22 cellular contexts compared by ENCODE assay signal in the genomic region with DNA sequence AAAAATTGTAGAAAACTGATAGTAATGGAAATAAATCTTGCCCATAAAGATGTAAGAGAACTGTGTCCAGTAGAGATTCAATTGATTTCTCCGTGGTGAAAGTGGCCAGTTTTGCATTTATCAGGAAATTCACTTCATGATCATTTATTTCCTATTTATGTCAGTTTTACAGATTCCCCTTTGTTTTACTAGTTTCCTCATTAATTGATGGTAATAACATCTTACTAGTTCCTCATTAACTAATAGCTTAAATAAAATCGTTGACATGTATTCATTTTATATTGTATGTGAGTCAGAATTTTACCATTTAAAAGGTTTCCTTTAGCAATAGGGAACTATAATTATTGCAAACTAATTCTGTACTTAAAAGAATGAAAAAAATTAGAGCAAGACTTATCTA.
DNase-seq lines count a peak whose midpoint lies in the region; ATAC-seq, FAIRE-seq and TF ChIP-seq lines count a peak whose summit lies in the region.
"Had no signal": no experiment of that assay in that cellular context is flagged by ENCODE, and none has a peak within 500 bp of the region (broad histone marks: within the 10 kb centered on the region; RNA-seq: fewer than 3 reads in every experiment).

No MANE protein-coding gene starts in this region.

- H3K27ac Mint-ChIP-seq in endodermal cell = no peak overlapping the region
- H3K27ac Mint-ChIP-seq: B cell; CD4-positive, alpha-beta T cell; CD8-positive, alpha-beta T cell had no signal

- H3K9me3 ChIP-seq in HCT116 (ENCODE audit: control insufficient read depth in 1 of 2, insufficient read depth in 1 of 2, low read depth in 1 of 2, low read length in 2 of 2) = no peaks in the 10 kb centered on the region
- no peaks in the 10 kb centered on the region for H3K9me3 ChIP-seq in K562 (replicated peaks; ENCODE audit: control insufficient read depth, insufficient read depth, low read depth, low read length)
- peaks cover 8% of the 10 kb centered on the region for H3K9me3 ChIP-seq in endodermal cell (ENCODE audit: control insufficient read depth, low read length)
- no peaks in the 10 kb centered on the region for H3K9me3 ChIP-seq in Karpas-422 (ENCODE audit: low read length)

- RAD21 ChIA-PET in HCT116 (lab: Charles Lee; ENCODE audit: low non-redundant PET in 1 of 2, low total read pairs in 2 of 2, uncharacterized antibody in 2 of 2, unreplicated experiment in 2 of 2) = no interaction called here

- no peak overlapping the region for H3K9ac ChIP-seq in HCT116 (ENCODE audit: low read length)
- no peak overlapping the region for H3K9ac ChIP-seq in K562 (ENCODE audit: insufficient read depth in 1 of 2, low read depth in 2 of 2, low read length in 2 of 2)
- H3K9ac ChIP-seq in endodermal cell (ENCODE audit: extremely low read depth, low read length, poor library complexity, severe bottlenecking) = no peak overlapping the region
- H3K9ac ChIP-seq in Karpas-422 (ENCODE audit: low read length) = no peak overlapping the region
- H3K9ac ChIP-seq: BLaER1 treated with 17β-estradiol and CSF1 and Interleukin-3, amounts not matched to agents 10 nM and 100 nM had no signal

- no peak for TF ChIP-seq EP300 in K562 (IDR thresholded peaks at IDR 0.05; ENCODE audit: low read length)

- H3K27me3 ChIP-seq in HCT116 (ENCODE audit: insufficient read depth, low read length) (no peaks in the 10 kb centered on the region), K562 (ENCODE audit: control insufficient read depth in 2 of 2, insufficient read depth in 2 of 2, low read length in 2 of 2) (no peaks in the 10 kb centered on the region), endodermal cell (ENCODE audit: control insufficient read depth, insufficient read depth, low read length, poor library complexity, severe bottlenecking) (no peaks in the 10 kb centered on the region), Karpas-422 (ENCODE audit: low read length) (no peaks in the 10 kb centered on the region)
- H3K27me3 ChIP-seq: BLaER1 treated with 17β-estradiol and CSF1 and Interleukin-3, amounts not matched to agents 10 nM and 100 nM had no signal

- H4K20me1 ChIP-seq in HCT116 (ENCODE audit: insufficient read depth) = no peaks in the 10 kb centered on the region
- no peaks in the 10 kb centered on the region for H4K20me1 ChIP-seq in K562 (replicated peaks; ENCODE audit: control insufficient read depth, insufficient read depth, low read length)
- no peaks in the 10 kb centered on the region for H4K20me1 ChIP-seq in Karpas-422 (ENCODE audit: insufficient read depth, low read depth, low read length)
- H4K20me1 ChIP-seq: BLaER1 treated with 17β-estradiol and CSF1 and Interleukin-3, amounts not matched to agents 10 nM and 100 nM had no signal

- H3K4me1 ChIP-seq in HCT116 (ENCODE audit: control insufficient read depth in 1 of 2, insufficient read depth in 2 of 2, low read length in 2 of 2) = peaks cover 0 to 8% of the 10 kb centered on the region in 2 experiments; a peak in 3 of 4 replicates
- peaks cover 0 to 6% of the 10 kb centered on the region in 2 experiments; a peak in 3 of 5 replicates for H3K4me1 ChIP-seq in K562 (replicated peaks in 1 of 2; ENCODE audit: control insufficient read depth in 2 of 2, insufficient read depth in 2 of 2, low read length in 2 of 2)
- peaks cover 15% of the 10 kb centered on the region for H3K4me1 ChIP-seq in endodermal cell (ENCODE audit: control insufficient read depth, insufficient read depth, low read length)
- H3K4me1 ChIP-seq in Karpas-422 (ENCODE audit: low read length) = 0 out of 2 replicates have a peak, but pooled peaks cover 2% of the 10 kb centered on the region

- H3K79me2 ChIP-seq in HCT116 (ENCODE audit: insufficient read depth, low read length) (no peaks in the 10 kb centered on the region), K562 (ENCODE audit: control insufficient read depth, insufficient read depth, low read length) (no peaks in the 10 kb centered on the region), Karpas-422 (ENCODE audit: low read length) (no peaks in the 10 kb centered on the region)

- H3K36me3 Mint-ChIP-seq in endodermal cell (ENCODE audit: low read depth) = no peaks in the 10 kb centered on the region
- H3K36me3 Mint-ChIP-seq: CD8-positive, alpha-beta T cell had no signal

- H3K9me2 ChIP-seq in HCT116 (ENCODE audit: insufficient read depth) (no peaks in the 10 kb centered on the region), Karpas-422 (replicated peaks; ENCODE audit: insufficient read depth, low read length) (no peaks in the 10 kb centered on the region)

- H3K9me1 ChIP-seq in K562 (ENCODE audit: control insufficient read depth, insufficient read depth, low read length) = no peaks in the 10 kb centered on the region

- no peak for FAIRE-seq in K562 (lab: Jason Lieb, UNC)
- FAIRE-seq: A549, D721Med, G401.6, GM12891, GM19239 had no signal

- BruUV-seq in HCT116 (replicated peaks; lab: Mats Ljungman, UMichigan) (no TSS peak), K562 (replicated peaks; lab: Mats Ljungman, UMichigan) (no TSS peak)

- H2AFZ ChIP-seq in HCT116 (ENCODE audit: low read depth, low read length, poor library complexity, severe bottlenecking) (peak overlapping the region; percentile 23), K562 (ENCODE audit: low read depth, low read length) (no peak overlapping the region), Karpas-422 (ENCODE audit: low read length) (no peak overlapping the region)

- TF ChIP-seq CTCF in HCT116 (IDR thresholded peaks at IDR 0.05 in 2 of 3, conservative IDR thresholded peaks at IDR 0.05 in 1 of 3; ENCODE audit: borderline replicate concordance in 1 of 3, insufficient read depth in 1 of 3, low read depth in 2 of 3, low read length in 2 of 3) = no peak
- no peak for TF ChIP-seq CTCF in K562 (IDR thresholded peaks at IDR 0.05 in 2 of 3, conservative IDR thresholded peaks at IDR 0.05 in 1 of 3; ENCODE audit: insufficient read depth in 2 of 3, low read depth in 1 of 3, low read length in 3 of 3)
- TF ChIP-seq CTCF in endodermal cell (conservative IDR thresholded peaks at IDR 0.05) = no peak

- H3K4me3 ChIP-seq in HCT116 (replicated peaks in 1 of 2; ENCODE audit: low read depth in 1 of 2, low read length in 2 of 2) = no peak overlapping the region
- no peak overlapping the region for H3K4me3 ChIP-seq in K562
- H3K4me3 ChIP-seq in endodermal cell (ENCODE audit: low read length) = peak overlapping the region; percentile 20
- no peak overlapping the region for H3K4me3 ChIP-seq in Karpas-422 (ENCODE audit: low read length)
- H3K4me3 ChIP-seq: A549; BLaER1 treated with 17β-estradiol and CSF1 and Interleukin-3, amounts not matched to agents 10 nM and 100 nM had no signal

- H3K4me2 ChIP-seq in HCT116 (ENCODE audit: low read length) (no peak overlapping the region), K562 (ENCODE audit: insufficient read depth, low read length) (no peak overlapping the region), Karpas-422 (ENCODE audit: low read depth, low read length, poor library complexity, severe bottlenecking) (no peak overlapping the region)
- H3K4me2 ChIP-seq: A549; BLaER1 treated with 17β-estradiol and CSF1 and Interleukin-3, amounts not matched to agents 10 nM and 100 nM had no signal

- POLR2A ChIA-PET in HCT116 (lab: Charles Lee) = no interaction called here
- POLR2A ChIA-PET in K562 (lab: Yijun Ruan, JAX) = no interaction called here

- DNase-seq in HCT116 (ENCODE audit: low read depth, low spot score) (no peak), K562 (ENCODE audit: extremely low read depth in 1 of 4, low spot score in 3 of 4) (no peak), endodermal cell (no peak), Karpas-422 (no peak), NCI-H510A (lab: John Stamatoyannopoulos, UW) (no peak)
- DNase-seq: AML-193; Caco-2; Calu3; CD4-positive, alpha-beta T cell; CD8-positive, alpha-beta T cell; DMS79 treated with DMSO at 0.1 percent for 48 hours; GF-D8 had no signal

- 8% methylated on average over 2 of the region's 2 CpGs for whole genome bisulfite sequencing in K562 (ENCODE audit: insufficient coverage, low coverage, missing lambda C conversion rate)
- 95 to 100% methylated on average over 1 of the region's 2 CpGs for WGBS in endodermal cell (ENCODE audit: insufficient coverage in 1 of 2, insufficient read length in 1 of 2), 2 experiments

- H3K36me3 ChIP-seq in HCT116 (ENCODE audit: control insufficient read depth in 1 of 2, insufficient read depth in 2 of 2, low read length in 2 of 2) (no peaks in the 10 kb centered on the region), K562 (ENCODE audit: control insufficient read depth, insufficient read depth, low read length) (no peaks in the 10 kb centered on the region), endodermal cell (ENCODE audit: control insufficient read depth, insufficient read depth, low read length) (no peaks in the 10 kb centered on the region), Karpas-422 (ENCODE audit: insufficient read depth, low read length) (no peaks in the 10 kb centered on the region)
- H3K36me3 ChIP-seq: BLaER1 treated with 17β-estradiol and CSF1 and Interleukin-3, amounts not matched to agents 10 nM and 100 nM had no signal

- in situ Hi-C loops in K562 (cut with MboI) = no loop called here

- H3K27ac ChIP-seq in HCT116 (ENCODE audit: low read depth, low read length) (no peak overlapping the region), K562 (ENCODE audit: extremely low read depth, low read depth, low read length) (no peak overlapping the region), endodermal cell (ENCODE audit: low read depth, low read length) (no peak overlapping the region), Karpas-422 (ENCODE audit: low read length) (no peak overlapping the region)
- H3K27ac ChIP-seq: 22Rv1; A549; BLaER1 treated with 17β-estradiol and CSF1 and Interleukin-3, amounts not matched to agents 10 nM and 100 nM; C4-2B had no signal

- TF ChIP-seq POLR2A in HCT116 (IDR thresholded peaks at IDR 0.05; ENCODE audit: borderline replicate concordance, extremely low read depth, insufficient read depth, insufficient read length) (no peak), K562 (conservative IDR thresholded peaks at IDR 0.05) (no peak)

- H3K9me3 Mint-ChIP-seq in endodermal cell = peaks cover 6% of the 10 kb centered on the region
- H3K9me3 Mint-ChIP-seq: CD4-positive, alpha-beta T cell; CD8-positive, alpha-beta T cell had no signal

- TF ChIP-seq RAD21 in HCT116 (IDR thresholded peaks at IDR 0.05; ENCODE audit: low read depth) (no peak), K562 (CRISPR knock-in tag; conservative IDR thresholded peaks at IDR 0.05 in 1 of 2, IDR thresholded peaks at IDR 0.05 in 1 of 2) (no peak)

- H3K4me1 Mint-ChIP-seq in endodermal cell = peaks cover 41% of the 10 kb centered on the region
- H3K4me1 Mint-ChIP-seq: B cell had no signal

- CTCF ChIA-PET in HCT116 (lab: Charles Lee) (no interaction called here), K562 (lab: Yijun Ruan, JAX; ENCODE audit: low intra/inter-chr PET ratio) (no interaction called here)

- intact Hi-C loops in HCT116 (cut with micrococcal nuclease) = no loop called here
- intact Hi-C loops in K562 (cut with micrococcal nuclease) = no loop called here

- H3K4me3 Mint-ChIP-seq in endodermal cell = no peak overlapping the region
- H3K4me3 Mint-ChIP-seq: B cell; CD4-positive, alpha-beta T cell; CD8-positive, alpha-beta T cell had no signal

- no peaks in the 10 kb centered on the region for H3K27me3 Mint-ChIP-seq in endodermal cell (ENCODE audit: insufficient read depth)

- ATAC-seq in HCT116 (no peak), K562 (no peak), HG03460 (IDR thresholded peaks at IDR 0.05; ENCODE audit: unreplicated experiment) (no peak)
- ATAC-seq: A549; CD8-positive, alpha-beta T cell had no signal

TF ChIP-seq in K562, 482 proteins besides CTCF, POLR2A, EP300 and RAD21 (continues in another document):
- peak; percentile 21 for TF ChIP-seq DACH1 (IDR thresholded peaks at IDR 0.05; ENCODE audit: partially characterized antibody)
